ENCODE assay signal across 21 cellular contexts in genomic region chr6:75234126-75234865, GRCh38.
DNase-seq lines count a peak whose midpoint lies in the region; ATAC-seq and TF ChIP-seq lines count a peak whose summit lies in the region.
"Had no signal": no experiment of that assay in that cellular context is flagged by ENCODE, and none has a peak within 500 bp of the region (broad histone marks: within the 10 kb centered on the region; RNA-seq: fewer than 3 reads in every experiment).

No MANE protein-coding gene starts in this region.

- DNase-seq in DMS 273 (lab: John Stamatoyannopoulos, UW; ENCODE audit: unreplicated experiment) (peak; percentile 17), DMS 273 treated with DMSO at 0.1 percent for 48 hours (lab: John Stamatoyannopoulos, UW) (no peak), anterior cingulate cortex (lab: John Stamatoyannopoulos, UW) (peak in 38 of 58 donors; percentile 0 to 72 (median 26)), globus pallidus (ENCODE audit: low spot score) (peak; percentile 48), pons (ENCODE audit: low spot score) (peak; percentile 43), NCI-H748 (lab: John Stamatoyannopoulos, UW; ENCODE audit: unreplicated experiment) (no peak), GM10248 (ENCODE audit: extremely low spot score) (no peak)
- DNase-seq: activated CD4-positive, alpha-beta T cell treated with anti-CD3 and anti-CD28 coated beads, Interleukin-2, amount 10 ng/mL, durations not matched to agents 7 days and 5 days; islet precursor cell; naive B cell; NCI-H2107; NCI-H510A; occipital lobe; spleen; stimulated activated CD4-positive, alpha-beta T cell treated with anti-CD3 and anti-CD28 coated beads, Interleukin-4, amount 100 ng/mL, for 24 hours; stimulated activated naive CD8-positive, alpha-beta T cell treated with anti-CD3 and anti-CD28 coated beads, Interleukin-15, Interleukin-2, amounts not matched to agents 100 U/mL and 50 U/mL, for 24 hours; T-helper 2 cell had no signal

- no peak for ATAC-seq in GM18520 (IDR thresholded peaks at IDR 0.05; ENCODE audit: unreplicated experiment)
- ATAC-seq: activated naive CD4-positive, alpha-beta T cell treated with anti-CD3 and anti-CD28 coated beads, Interleukin-2, amount 50 U/mL, for 72 hours; activated T-helper 17 cell treated with anti-CD3 and anti-CD28 coated beads, Interleukin-2, amount 50 U/mL, for 72 hours; GM23338; stimulated activated naive CD8-positive, alpha-beta T cell treated with anti-CD3 and anti-CD28 coated beads, Interleukin-15, Interleukin-2, amounts not matched to agents 100 U/mL and 50 U/mL, for 24 hours had no signal

- POLR2A ChIA-PET in GM10248 (lab: Yijun Ruan, JAX), result interaction anchor here (0.7 kb wide), 1 partner anchor 14 kb away, joined by 3 read pairs; no protein-coding TSS in a partner anchor

- CTCF ChIA-PET in GM10248 (lab: Yijun Ruan, JAX), result interaction anchor here (1.4 to 2.8 kb wide), 2 partner anchors 23 to 26 kb away, joined by 6 to 10 read pairs; no protein-coding TSS in a partner anchor

- TF ChIP-seq CTCF in GM10248 (IDR thresholded peaks at IDR 0.05; ENCODE audit: control extremely low read depth, extremely low read depth, low read depth, missing control alignments), result no peak

Comparison
In these comparisons a context has a peak if more than half of its experiments do, and no peak if none do; other contexts are left out.
1. DNase-seq: peak in DMS 273 (single experiment), anterior cingulate cortex (38 of 58), globus pallidus (single experiment) and pons (single experiment); none in DMS 273 treated with DMSO at 0.1 percent for 48 hours (single experiment), NCI-H748 (single experiment) and GM10248 (single experiment).